In genomic region chr6:142030115-142030619, GRCh38 we compare ENCODE assay signal across 11 cellular contexts.
A peak's percentile ranks its signal among the peaks of the same experiment; 100 is the strongest.
DNase-seq lines count a peak whose midpoint lies in the region; ATAC-seq, FAIRE-seq and TF ChIP-seq lines count a peak whose summit lies in the region.
"Had no signal": no experiment of that assay in that cellular context is flagged by ENCODE, and none has a peak within 500 bp of the region (broad histone marks: within the 10 kb centered on the region; RNA-seq: fewer than 3 reads in every experiment).

No MANE protein-coding gene starts in this region.

- TF ChIP-seq EP300 in upper lobe of left lung (IDR thresholded peaks at IDR 0.05) = no peak

- H3K4me3 ChIP-seq in cardiac muscle cell (peak overlapping the region; percentile 17), iPS-18a (ENCODE audit: low read length) (peak overlapping the region; percentile 20), upper lobe of left lung (no peak overlapping the region)
- H3K4me3 ChIP-seq: hepatocyte had no signal

- peaks cover 9% of the 10 kb centered on the region for H3K9me3 Mint-ChIP-seq in activated T-helper 1 cell treated with anti-CD3 and anti-CD28 coated beads, Interleukin-12 subunit alpha, Interleukin-12 subunit beta, Interleukin-2, Interleukin-4 antibody, amounts not matched to agents 30 ng/mL and 10 ng/mL and 1 ng/mL, durations not matched to agents 14 hours and 24 hours and 36 hours

- TF ChIP-seq CTCF in cardiac muscle cell (IDR thresholded peaks at IDR 0.05; ENCODE audit: low read depth, low read length) = no peak
- TF ChIP-seq CTCF in upper lobe of left lung (IDR thresholded peaks at IDR 0.05) = no peak

- peak in 1 of 2 donors; percentile 76 for DNase-seq in cardiac muscle cell (ENCODE audit: low read depth in 1 of 2, low spot score in 1 of 2)
- DNase-seq in cardiac septum (ENCODE audit: low spot score) = no peak
- no peak for DNase-seq in activated T-helper 1 cell treated with anti-CD3 and anti-CD28 coated beads, Interleukin-12 subunit alpha, Interleukin-12 subunit beta, Interleukin-2, Interleukin-4 antibody, amounts not matched to agents 30 ng/mL and 10 ng/mL and 1 ng/mL, durations not matched to agents 14 hours and 24 hours and 36 hours (ENCODE audit: low spot score)
- peak; percentile 36 for DNase-seq in urothelium cell line (ENCODE audit: low spot score)
- no peak for DNase-seq in DMS53 treated with DMSO at 0.1 percent for 48 hours (lab: John Stamatoyannopoulos, UW; ENCODE audit: unreplicated experiment)
- DNase-seq in upper lobe of left lung = no peak
- DNase-seq: AML-193, Kasumi-1 had no signal

- no peak overlapping the region for H3K9ac ChIP-seq in iPS-18a (ENCODE audit: low read length)

- no peaks in the 10 kb centered on the region for H3K36me3 Mint-ChIP-seq in activated T-helper 1 cell treated with anti-CD3 and anti-CD28 coated beads, Interleukin-12 subunit alpha, Interleukin-12 subunit beta, Interleukin-2, Interleukin-4 antibody, amounts not matched to agents 30 ng/mL and 10 ng/mL and 1 ng/mL, durations not matched to agents 14 hours and 24 hours and 36 hours (ENCODE audit: low read depth)

- intact Hi-C loops in cardiac septum (cut with DNase I) = no loop called here
- intact Hi-C loops in activated T-helper 1 cell treated with anti-CD3 and anti-CD28 coated beads, Interleukin-12 subunit alpha, Interleukin-12 subunit beta, Interleukin-2, Interleukin-4 antibody, amounts not matched to agents 30 ng/mL and 10 ng/mL and 1 ng/mL, durations not matched to agents 14 hours and 24 hours and 36 hours (cut with micrococcal nuclease) = no loop called here

- no peak overlapping the region for H3K27ac Mint-ChIP-seq in activated T-helper 1 cell treated with anti-CD3 and anti-CD28 coated beads, Interleukin-12 subunit alpha, Interleukin-12 subunit beta, Interleukin-2, Interleukin-4 antibody, amounts not matched to agents 30 ng/mL and 10 ng/mL and 1 ng/mL, durations not matched to agents 14 hours and 24 hours and 36 hours

- no peaks in the 10 kb centered on the region for H3K36me3 ChIP-seq in cardiac muscle cell
- no peaks in the 10 kb centered on the region for H3K36me3 ChIP-seq in iPS-18a (ENCODE audit: control insufficient read depth, low read depth, low read length)
- H3K36me3 ChIP-seq in upper lobe of left lung = no peaks in the 10 kb centered on the region

- peak overlapping the region; percentile 40 for H3K4me3 Mint-ChIP-seq in activated T-helper 1 cell treated with anti-CD3 and anti-CD28 coated beads, Interleukin-12 subunit alpha, Interleukin-12 subunit beta, Interleukin-2, Interleukin-4 antibody, amounts not matched to agents 30 ng/mL and 10 ng/mL and 1 ng/mL, durations not matched to agents 14 hours and 24 hours and 36 hours

- H3K9me3 ChIP-seq in cardiac muscle cell (ENCODE audit: low read depth) = no peaks in the 10 kb centered on the region
- H3K9me3 ChIP-seq in iPS-18a (ENCODE audit: control insufficient read depth, low read depth, low read length) = peaks cover 8% of the 10 kb centered on the region
- H3K9me3 ChIP-seq in upper lobe of left lung = no peaks in the 10 kb centered on the region

- 55 to 57% methylated on average over 11 of the region's 11 CpGs for WGBS in upper lobe of left lung, 2 donors

- no peaks in the 10 kb centered on the region for H3K4me1 Mint-ChIP-seq in activated T-helper 1 cell treated with anti-CD3 and anti-CD28 coated beads, Interleukin-12 subunit alpha, Interleukin-12 subunit beta, Interleukin-2, Interleukin-4 antibody, amounts not matched to agents 30 ng/mL and 10 ng/mL and 1 ng/mL, durations not matched to agents 14 hours and 24 hours and 36 hours (ENCODE audit: low read depth)

- H3K27ac ChIP-seq in cardiac muscle cell (no peak overlapping the region), iPS-18a (ENCODE audit: low read length) (no peak overlapping the region), upper lobe of left lung (no peak overlapping the region)
- H3K27ac ChIP-seq: hepatocyte had no signal

- no peak for FAIRE-seq in urothelium cell line (lab: Jason Lieb, UNC)

- no peak for ATAC-seq in GM19035 (IDR thresholded peaks at IDR 0.05; ENCODE audit: unreplicated experiment)
- no peak for ATAC-seq in upper lobe of left lung (ENCODE audit: low FRiP score in 2 of 2)

- TF ChIP-seq POLR2A in upper lobe of left lung (IDR thresholded peaks at IDR 0.05) = no peak

- H3K27me3 Mint-ChIP-seq in activated T-helper 1 cell treated with anti-CD3 and anti-CD28 coated beads, Interleukin-12 subunit alpha, Interleukin-12 subunit beta, Interleukin-2, Interleukin-4 antibody, amounts not matched to agents 30 ng/mL and 10 ng/mL and 1 ng/mL, durations not matched to agents 14 hours and 24 hours and 36 hours (ENCODE audit: insufficient read depth) = peaks cover 3% of the 10 kb centered on the region

- no peaks in the 10 kb centered on the region for H3K27me3 ChIP-seq in cardiac muscle cell
- no peaks in the 10 kb centered on the region for H3K27me3 ChIP-seq in iPS-18a (ENCODE audit: control insufficient read depth, insufficient read depth, low read length)
- H3K27me3 ChIP-seq in upper lobe of left lung = no peaks in the 10 kb centered on the region
- H3K27me3 ChIP-seq: hepatocyte had no signal

- H3K4me1 ChIP-seq in cardiac muscle cell (ENCODE audit: low read depth) = no peaks in the 10 kb centered on the region
- peaks cover 6% of the 10 kb centered on the region for H3K4me1 ChIP-seq in iPS-18a (ENCODE audit: control insufficient read depth, low read depth, low read length)
- no peaks in the 10 kb centered on the region for H3K4me1 ChIP-seq in upper lobe of left lung

Comparison
In these comparisons a context has a peak if more than half of its experiments do, and no peak if none do; other contexts are left out.
1. H3K4me3 ChIP-seq: peak in cardiac muscle cell (single experiment) and iPS-18a (single experiment); none in upper lobe of left lung (0 of 4).